9 cellular contexts compared by ENCODE assay signal in the genomic region with DNA sequence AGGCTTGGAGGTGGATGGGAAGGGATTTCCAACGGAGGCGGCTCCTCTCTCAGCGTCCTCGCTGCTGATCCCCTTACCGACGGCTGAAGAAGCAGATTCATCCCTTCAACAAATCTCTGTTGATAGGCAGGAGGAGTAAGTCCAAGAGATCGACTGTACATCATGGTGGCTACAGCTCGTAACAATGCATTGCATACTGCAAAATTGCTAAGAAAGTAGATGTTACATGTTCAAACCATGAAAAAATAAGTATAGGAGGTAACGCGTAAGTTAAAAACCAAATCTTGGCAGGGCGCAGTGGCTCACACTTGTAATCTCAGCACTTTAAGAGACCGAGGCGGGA. TPM values are rescaled to one million over a fixed set of nuclear protein-coding genes. Genes with fewer than 3 reads are reported as not detected.
A peak's percentile ranks its signal among the peaks of the same experiment; 100 is the strongest.
DNase-seq lines count a peak whose midpoint lies in the region; ATAC-seq and TF ChIP-seq lines count a peak whose summit lies in the region.
"Had no signal": no experiment of that assay in that cellular context is flagged by ENCODE, and none has a peak within 500 bp of the region (broad histone marks: within the 10 kb centered on the region; RNA-seq: fewer than 3 reads in every experiment).

No MANE protein-coding gene starts in this region.

- TF ChIP-seq POLR2A in erythroblast (IDR thresholded peaks at IDR 0.05; ENCODE audit: low read length), result no peak

- peaks cover 24% of the 10 kb centered on the region for H3K36me3 Mint-ChIP-seq in stimulated activated naive CD8-positive, alpha-beta T cell treated with anti-CD3 and anti-CD28 coated beads, Interleukin-15, Interleukin-2, amounts not matched to agents 100 ng/mL and 50 ng/mL, for 24 hours (ENCODE audit: low read depth)
- H3K36me3 Mint-ChIP-seq in activated CD4-positive, alpha-beta memory T cell treated with anti-CD3 and anti-CD28 coated beads, Interleukin-2, amount 10 ng/mL, durations not matched to agents 7 days and 5 days (ENCODE audit: low read depth), result peaks cover 24% of the 10 kb centered on the region
- peaks cover 16% of the 10 kb centered on the region for H3K36me3 Mint-ChIP-seq in mesothelial cell of epicardium

- H3K9me3 Mint-ChIP-seq in stimulated activated naive CD8-positive, alpha-beta T cell treated with anti-CD3 and anti-CD28 coated beads, Interleukin-15, Interleukin-2, amounts not matched to agents 100 ng/mL and 50 ng/mL, for 24 hours, result no peaks in the 10 kb centered on the region
- H3K9me3 Mint-ChIP-seq in activated CD4-positive, alpha-beta memory T cell treated with anti-CD3 and anti-CD28 coated beads, Interleukin-2, amount 10 ng/mL, durations not matched to agents 7 days and 5 days, result no peaks in the 10 kb centered on the region
- no peaks in the 10 kb centered on the region for H3K9me3 Mint-ChIP-seq in mesothelial cell of epicardium

- peaks cover 15% of the 10 kb centered on the region for H3K4me1 Mint-ChIP-seq in stimulated activated naive CD8-positive, alpha-beta T cell treated with anti-CD3 and anti-CD28 coated beads, Interleukin-15, Interleukin-2, amounts not matched to agents 100 ng/mL and 50 ng/mL, for 24 hours (ENCODE audit: low read depth)
- H3K4me1 Mint-ChIP-seq in activated CD4-positive, alpha-beta memory T cell treated with anti-CD3 and anti-CD28 coated beads, Interleukin-2, amount 10 ng/mL, durations not matched to agents 7 days and 5 days, result peaks cover 15% of the 10 kb centered on the region
- H3K4me1 Mint-ChIP-seq in mesothelial cell of epicardium, result peaks cover 7% of the 10 kb centered on the region

- peak overlapping the region; percentile 49 for H3K4me3 Mint-ChIP-seq in stimulated activated naive CD8-positive, alpha-beta T cell treated with anti-CD3 and anti-CD28 coated beads, Interleukin-15, Interleukin-2, amounts not matched to agents 100 ng/mL and 50 ng/mL, for 24 hours
- peak overlapping the region; percentile 89 for H3K4me3 Mint-ChIP-seq in activated CD4-positive, alpha-beta memory T cell treated with anti-CD3 and anti-CD28 coated beads, Interleukin-2, amount 10 ng/mL, durations not matched to agents 7 days and 5 days
- H3K4me3 Mint-ChIP-seq in mesothelial cell of epicardium, result peak overlapping the region; percentile 77

- CTCF ChIA-PET in activated CD4-positive, alpha-beta memory T cell treated with anti-CD3 and anti-CD28 coated beads, Interleukin-2, amount 10 ng/mL, durations not matched to agents 7 days and 5 days (lab: Charles Lee), result no interaction called here
- CTCF ChIA-PET in GM10248 (lab: Yijun Ruan, JAX), result interaction anchor here (2.0 to 2.6 kb wide), 2 partner anchors 10 to 92 kb away, joined by 8 to 20 read pairs; no protein-coding TSS in a partner anchor

- POLR2A ChIA-PET in activated CD4-positive, alpha-beta memory T cell treated with anti-CD3 and anti-CD28 coated beads, Interleukin-2, amount 10 ng/mL, durations not matched to agents 7 days and 5 days (lab: Charles Lee), result interaction anchor here (0.6 to 1.8 kb wide), 3 partner anchors 13 to 45 kb away, joined by 3 to 4 read pairs (median 3); partner anchors contain the start of genes SGTA and THOP1
- POLR2A ChIA-PET in GM10248 (lab: Yijun Ruan, JAX), result interaction anchor here (1.2 kb wide), 1 partner anchor 265 kb away, joined by 7 read pairs; the partner anchor contains the start of gene GADD45B

- H3K27ac Mint-ChIP-seq in stimulated activated naive CD8-positive, alpha-beta T cell treated with anti-CD3 and anti-CD28 coated beads, Interleukin-15, Interleukin-2, amounts not matched to agents 100 ng/mL and 50 ng/mL, for 24 hours, result no peak overlapping the region
- no peak overlapping the region for H3K27ac Mint-ChIP-seq in activated CD4-positive, alpha-beta memory T cell treated with anti-CD3 and anti-CD28 coated beads, Interleukin-2, amount 10 ng/mL, durations not matched to agents 7 days and 5 days
- peak overlapping the region; percentile 59 for H3K27ac Mint-ChIP-seq in mesothelial cell of epicardium

- peaks cover 15% of the 10 kb centered on the region for H3K27me3 Mint-ChIP-seq in stimulated activated naive CD8-positive, alpha-beta T cell treated with anti-CD3 and anti-CD28 coated beads, Interleukin-15, Interleukin-2, amounts not matched to agents 100 ng/mL and 50 ng/mL, for 24 hours
- H3K27me3 Mint-ChIP-seq in activated CD4-positive, alpha-beta memory T cell treated with anti-CD3 and anti-CD28 coated beads, Interleukin-2, amount 10 ng/mL, durations not matched to agents 7 days and 5 days, result peaks cover 9% of the 10 kb centered on the region
- H3K27me3 Mint-ChIP-seq in mesothelial cell of epicardium (ENCODE audit: low read depth), result peaks cover 16% of the 10 kb centered on the region

- ATAC-seq in stimulated activated naive CD8-positive, alpha-beta T cell treated with anti-CD3 and anti-CD28 coated beads, Interleukin-15, Interleukin-2, amounts not matched to agents 100 U/mL and 50 U/mL, for 24 hours, result no peak
- no peak for ATAC-seq in GM19035 (IDR thresholded peaks at IDR 0.05; ENCODE audit: unreplicated experiment)

- DNase-seq in stimulated activated naive CD8-positive, alpha-beta T cell treated with anti-CD3 and anti-CD28 coated beads, Interleukin-15, Interleukin-2, amounts not matched to agents 100 U/mL and 50 U/mL, for 24 hours, result no peak
- DNase-seq in activated CD4-positive, alpha-beta memory T cell treated with anti-CD3 and anti-CD28 coated beads, Interleukin-2, amount 10 ng/mL, durations not matched to agents 7 days and 5 days, result no peak
- DNase-seq in mesothelial cell of epicardium (ENCODE audit: low spot score in 2 of 2, unreplicated experiment in 2 of 2) (no peak), erythroblast (lab: John Stamatoyannopoulos, UW) (no peak), GM10248 (ENCODE audit: extremely low spot score) (no peak)
- no peak for DNase-seq in activated CD4-positive, CD25-positive, alpha-beta regulatory T cell (lab: John Stamatoyannopoulos, UW)

- no peak for TF ChIP-seq CTCF in mesothelial cell of epicardium (IDR thresholded peaks at IDR 0.05; ENCODE audit: unreplicated experiment)
- TF ChIP-seq CTCF in GM10248 (IDR thresholded peaks at IDR 0.05; ENCODE audit: control extremely low read depth, extremely low read depth, low read depth, missing control alignments), result no peak

RNA-seq across cellular contexts. Expression of gene SLC39A3, which starts 0.5 kb away (rescaled TPM):
- 10 to 100 TPM; 25.4 to 27.4 TPM for total RNA-seq in activated CD4-positive, alpha-beta memory T cell treated with anti-CD3 and anti-CD28 coated beads, Interleukin-2, amount 10 ng/mL, durations not matched to agents 7 days and 5 days
- total RNA-seq in mesothelial cell of epicardium, result 27.5 to 29.7 TPM (median 28.8 TPM) in 3 replicates

RNA-seq across cellular contexts. Expression of gene DIRAS1, which starts 19.1 kb away (rescaled TPM):
- total RNA-seq in activated CD4-positive, alpha-beta memory T cell treated with anti-CD3 and anti-CD28 coated beads, Interleukin-2, amount 10 ng/mL, durations not matched to agents 7 days and 5 days, result not detected
- 3.0 to 3.5 TPM (median 3.2 TPM) in 3 replicates for total RNA-seq in mesothelial cell of epicardium
- total RNA-seq: ascending aorta had no signal

RNA-seq across cellular contexts. Expression of gene GNG7, which starts 37.8 kb away (rescaled TPM):
- total RNA-seq in activated CD4-positive, alpha-beta memory T cell treated with anti-CD3 and anti-CD28 coated beads, Interleukin-2, amount 10 ng/mL, durations not matched to agents 7 days and 5 days, result under 1 TPM; 0.25 to 0.40 TPM
- 8.2 to 8.8 TPM (median 8.5 TPM) in 3 replicates for total RNA-seq in mesothelial cell of epicardium

RNA-seq across cellular contexts. Expression of gene SGTA, which starts 42.8 kb away (rescaled TPM):
- total RNA-seq in activated CD4-positive, alpha-beta memory T cell treated with anti-CD3 and anti-CD28 coated beads, Interleukin-2, amount 10 ng/mL, durations not matched to agents 7 days and 5 days, result 10 to 100 TPM; 38.2 to 42.7 TPM
- 58.2 to 64.0 TPM (median 61.3 TPM) in 3 replicates for total RNA-seq in mesothelial cell of epicardium

RNA-seq across cellular contexts. Expression of gene THOP1, which starts 45.0 kb away (rescaled TPM):
- total RNA-seq in activated CD4-positive, alpha-beta memory T cell treated with anti-CD3 and anti-CD28 coated beads, Interleukin-2, amount 10 ng/mL, durations not matched to agents 7 days and 5 days, result 10 to 100 TPM; 80.0 to 85.4 TPM
- 74.1 to 80.8 TPM (median 79.5 TPM) in 3 replicates for total RNA-seq in mesothelial cell of epicardium
